Comparison of ENCODE assay signal across 28 cellular contexts in the genomic region with DNA sequence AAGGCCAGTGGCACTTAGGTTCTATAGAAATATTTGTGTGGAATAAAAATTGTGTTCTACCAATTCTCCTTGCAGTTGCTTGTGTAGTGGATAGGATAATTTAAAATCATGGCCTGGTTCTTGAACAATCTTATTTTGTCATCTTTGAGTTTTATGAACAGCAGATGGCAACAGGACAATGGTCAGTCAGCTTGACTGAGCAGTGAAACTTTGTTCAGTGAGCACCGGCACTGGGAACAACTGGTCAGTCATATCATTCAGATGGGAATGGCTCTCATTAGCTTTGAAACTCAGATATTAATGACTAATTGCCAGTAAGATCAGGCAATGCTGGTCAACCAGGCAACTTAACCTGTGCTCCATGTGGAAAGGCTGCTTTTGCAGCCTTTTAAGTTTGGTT.
"Had no signal": no experiment of that assay in that cellular context is flagged by ENCODE, and none has a peak within 500 bp of the region (broad histone marks: within the 10 kb centered on the region; RNA-seq: fewer than 3 reads in every experiment).

No MANE protein-coding gene starts in this region.

- ATAC-seq: activated CD8-positive, alpha-beta memory T cell treated with anti-CD3 and anti-CD28 coated beads, Interleukin-2, amount 10 ng/mL, durations not matched to agents 7 days and 5 days; activated naive CD4-positive, alpha-beta T cell treated with anti-CD3 and anti-CD28 coated beads, Interleukin-2, amount 50 U/mL, for 72 hours; activated naive CD8-positive, alpha-beta T cell treated with anti-CD3 and anti-CD28 coated beads, Interleukin-2, amount 50 U/mL, for 24 hours had no signal

- FAIRE-seq: astrocyte, RCC 7860, TTC549 had no signal

- H3K27me3 ChIP-seq: MG63, SJSA1 had no signal

- H3K27ac ChIP-seq: KMS-11, SJSA1 had no signal

- H3K9me3 ChIP-seq: MG63, SJSA1 had no signal

- H3K36me3 ChIP-seq: MG63, SJSA1 had no signal

- H3K4me2 ChIP-seq: KMS-11 had no signal

- H3K9ac ChIP-seq: KMS-11 had no signal

- H3K4me3 ChIP-seq: MG63, SJSA1 had no signal

- DNase-seq: activated B cell treated with CpG ODN at 0.5 μM for 24 hours; activated CD4-positive, alpha-beta T cell treated with anti-CD3 and anti-CD28 coated beads for 1 hour; activated CD4-positive, alpha-beta T cell treated with anti-CD3 and anti-CD28 coated beads, Interleukin-2, amount 10 ng/mL, durations not matched to agents 24 days and 14 days; activated CD4-positive, alpha-beta T cell treated with anti-CD3 and anti-CD28 coated beads, Interleukin-2, amount 50 U/mL, for 48 hours; activated CD8-positive, alpha-beta memory T cell treated with anti-CD3 and anti-CD28 coated beads, Interleukin-2, amount 10 ng/mL, durations not matched to agents 7 days and 5 days; activated effector memory CD4-positive, alpha-beta T cell treated with Interleukin-2 at 50 U/mL for 16 hours; activated naive CD4-positive, alpha-beta T cell treated with Interleukin-2 at 50 U/mL for 16 hours; activated naive CD8-positive, alpha-beta T cell treated with anti-CD3 and anti-CD28 coated beads, Interleukin-2, amount 50 U/mL, for 24 hours; activated T-cell treated with anti-CD3 and anti-CD28 coated beads, Interleukin-2, amount 50 U/mL, for 24 hours; amniotic stem cell; MG63; NCI-H1105; NCI-H1436; NCI-H1694 treated with DMSO at 0.1 percent for 48 hours; NCI-H2029 treated with DMSO at 0.1 percent for 48 hours; NCI-H345; NCI-H510A; NCI-H69; NK-92 treated with Interleukin-12 subunit alpha and Interleukin-12 subunit beta, amount 100 ng/mL, for 24 hours; SHP77; T-helper 2 cell; T1000 had no signal
